In genomic region chr1:32223683-32224082, GRCh38 we compare ENCODE assay signal across 2 cellular contexts.
TF ChIP-seq lines count a peak whose summit lies in the region.

No MANE protein-coding gene starts in this region.

TF ChIP-seq in SK-N-SH, 30 proteins besides CTCF, POLR2A, EP300 and RAD21 (continued from another document):
- no peak for TF ChIP-seq CHD2 (IDR thresholded peaks at IDR 0.05; ENCODE audit: low read length, partially characterized antibody)
- TF ChIP-seq YY1 (IDR thresholded peaks at IDR 0.05; ENCODE audit: low read depth) = no peak
- no peak for TF ChIP-seq FOXJ3 (CRISPR knock-in tag; IDR thresholded peaks at IDR 0.05)
- TF ChIP-seq REST (IDR thresholded peaks at IDR 0.05; ENCODE audit: low read depth, low read length) = no peak
- no peak for TF ChIP-seq NRF1 (IDR thresholded peaks at IDR 0.05; ENCODE audit: low read depth, low read length)
- no peak for TF ChIP-seq POLR2AphosphoS5 (IDR thresholded peaks at IDR 0.05; ENCODE audit: low read depth, low read length)
- no peak for TF ChIP-seq SMC3 (IDR thresholded peaks at IDR 0.05; ENCODE audit: low read depth, low read length)
- no peak for TF ChIP-seq GATA2 (CRISPR knock-in tag; IDR thresholded peaks at IDR 0.05)
- no peak for TF ChIP-seq TCF12 (IDR thresholded peaks at IDR 0.05)
- no peak for TF ChIP-seq FOXM1 (IDR thresholded peaks at IDR 0.05; ENCODE audit: low read depth)
- TF ChIP-seq PBX3 (IDR thresholded peaks at IDR 0.05) = no peak
- TF ChIP-seq ELF1 (IDR thresholded peaks at IDR 0.05) = no peak
- TF ChIP-seq MEF2A (IDR thresholded peaks at IDR 0.05; ENCODE audit: borderline replicate concordance, low read depth) = no peak

TF ChIP-seq in SK-N-SH treated with all-trans-retinoic acid at 6 μM for 48 hours, 23 proteins besides CTCF, POLR2A, EP300 and RAD21 (continued from another document):
- TF ChIP-seq PATZ1 (CRISPR knock-in tag; IDR thresholded peaks at IDR 0.05; ENCODE audit: borderline replicate concordance) = no peak
- no peak for TF ChIP-seq PPARA (CRISPR knock-in tag; IDR thresholded peaks at IDR 0.05; ENCODE audit: borderline replicate concordance)
- TF ChIP-seq POU6F1 (CRISPR knock-in tag; IDR thresholded peaks at IDR 0.05; ENCODE audit: borderline replicate concordance, low read depth) = no peak
- no peak for TF ChIP-seq CREB5 (CRISPR knock-in tag; IDR thresholded peaks at IDR 0.05; ENCODE audit: low read depth)
- TF ChIP-seq ZC3H10 (CRISPR knock-in tag; IDR thresholded peaks at IDR 0.05) = no peak
- TF ChIP-seq ZFP3 (CRISPR knock-in tag; IDR thresholded peaks at IDR 0.05) = no peak
- TF ChIP-seq TOX (CRISPR knock-in tag; IDR thresholded peaks at IDR 0.05; ENCODE audit: borderline replicate concordance) = no peak
- TF ChIP-seq ESRRG (CRISPR knock-in tag; IDR thresholded peaks at IDR 0.05) = no peak
